Comparison of ENCODE assay signal across 8 cellular contexts in genomic region chr3:88784925-88785324, GRCh38.
"Had no signal": no experiment of that assay in that cellular context is flagged by ENCODE, and none has a peak within 500 bp of the region (broad histone marks: within the 10 kb centered on the region; RNA-seq: fewer than 3 reads in every experiment).

No MANE protein-coding gene starts in this region.

- H3K27ac ChIP-seq: HL-60 had no signal

- FAIRE-seq: H1, H54, HepG2 had no signal

- DNase-seq: H9, HCEC 1CT, KBM-7 had no signal

- ATAC-seq: GM23338, HepG2 had no signal

- H3K4me3 ChIP-seq: GM23338 had no signal
